Comparison of ENCODE assay signal across 11 cellular contexts in genomic region chr19:46102333-46102732, GRCh38. TPM values are rescaled to one million over a fixed set of nuclear protein-coding genes. Genes with fewer than 3 reads are reported as not detected.
"Had no signal": no experiment of that assay in that cellular context is flagged by ENCODE, and none has a peak within 500 bp of the region (broad histone marks: within the 10 kb centered on the region; RNA-seq: fewer than 3 reads in every experiment).

No MANE protein-coding gene starts in this region.

RNA-seq across cellular contexts. Expression of gene IGFL3, which starts 22.2 kb away (rescaled TPM):
- total RNA-seq: OCI-LY7, PC-3, Peyer's patch, Right ventricle myocardium inferior, Right ventricle myocardium superior, RPMI7951, SJCRH30, SJSA1, SK-MEL-5 had no signal
- polyA plus RNA-seq: SK-N-SH had no signal

RNA-seq across cellular contexts. Expression of gene IGFL2, which starts 45.7 kb away (rescaled TPM):
- total RNA-seq: OCI-LY7, PC-3, PC-9, Peyer's patch, Right ventricle myocardium inferior, Right ventricle myocardium superior, RPMI7951, SJCRH30, SJSA1, SK-MEL-5 had no signal
